ENCODE assay signal across 23 cellular contexts in genomic region chr11:120035756-120036155, GRCh38.
"Had no signal": no experiment of that assay in that cellular context is flagged by ENCODE, and none has a peak within 500 bp of the region (broad histone marks: within the 10 kb centered on the region; RNA-seq: fewer than 3 reads in every experiment).

No MANE protein-coding gene starts in this region.

- H3K9me3 Mint-ChIP-seq: activated CD4-positive, alpha-beta memory T cell treated with anti-CD3 and anti-CD28 coated beads for 36 hours; activated CD4-positive, alpha-beta T cell treated with anti-CD3 and anti-CD28 coated beads, Interleukin-2, amount 10 ng/mL, durations not matched to agents 24 days and 14 days; activated naive CD4-positive, alpha-beta T cell treated with anti-CD3 and anti-CD28 coated beads, Interleukin-2, amount 50 U/mL, for 72 hours; activated T-cell treated with anti-CD3 and anti-CD28 coated beads, Interleukin-2, amount 50 U/mL, for 72 hours; T-helper 1 cell treated with Interleukin-12 subunit alpha and Interleukin-12 subunit beta and Interleukin-4 antibody, amounts not matched to agents 30 μg/mL and 1 μg/mL, for 36 hours had no signal

- ATAC-seq: activated naive CD4-positive, alpha-beta T cell treated with anti-CD3 and anti-CD28 coated beads, Interleukin-2, amount 50 U/mL, for 72 hours; activated T-cell treated with anti-CD3 and anti-CD28 coated beads, Interleukin-2, amount 50 U/mL, for 72 hours; left cardiac atrium; right lobe of liver had no signal

- DNase-seq: activated CD4-positive, alpha-beta memory T cell treated with anti-CD3 and anti-CD28 coated beads for 36 hours; activated CD4-positive, alpha-beta T cell treated with anti-CD3 and anti-CD28 coated beads, Interleukin-2, amount 10 ng/mL, durations not matched to agents 24 days and 14 days; activated CD4-positive, CD25-positive, alpha-beta regulatory T cell treated with anti-CD3 and anti-CD28 coated beads, Interleukin-2, amount 50 U/mL, for 72 hours; activated naive CD4-positive, alpha-beta T cell; activated T-cell treated with anti-CD3 and anti-CD28 coated beads for 4 hours; activated T-cell treated with anti-CD3 and anti-CD28 coated beads, Interleukin-2, amount 50 U/mL, for 72 hours; effector CD4-positive, alpha-beta T cell; esophagus squamous epithelium; foreskin melanocyte; left cardiac atrium; mammary epithelial cell; right lobe of liver; stimulated activated CD4-positive, alpha-beta T cell treated with anti-CD3 and anti-CD28 coated beads, Interleukin-2, amount 100 ng/mL, for 48 hours; stimulated activated naive CD4-positive, alpha-beta T cell treated with Interleukin-2 at 50 U/mL for 16 hours; SW 1271; T-helper 9 cell had no signal

- H3K4me1 Mint-ChIP-seq: activated CD4-positive, alpha-beta T cell treated with anti-CD3 and anti-CD28 coated beads, Interleukin-2, amount 10 ng/mL, durations not matched to agents 24 days and 14 days had no signal

- H3K27ac Mint-ChIP-seq: activated CD4-positive, alpha-beta memory T cell treated with anti-CD3 and anti-CD28 coated beads for 36 hours; activated CD4-positive, alpha-beta T cell treated with anti-CD3 and anti-CD28 coated beads, Interleukin-2, amount 10 ng/mL, durations not matched to agents 24 days and 14 days; activated naive CD4-positive, alpha-beta T cell treated with anti-CD3 and anti-CD28 coated beads, Interleukin-2, amount 50 U/mL, for 72 hours; activated T-cell treated with anti-CD3 and anti-CD28 coated beads, Interleukin-2, amount 50 U/mL, for 72 hours; T-helper 1 cell treated with Interleukin-12 subunit alpha and Interleukin-12 subunit beta and Interleukin-4 antibody, amounts not matched to agents 30 μg/mL and 1 μg/mL, for 36 hours; type B pancreatic cell had no signal

- H3K27ac ChIP-seq: epithelial cell of prostate, esophagus squamous epithelium, right lobe of liver, thoracic aorta, vagina, WERI-Rb-1 had no signal

- H3K27me3 ChIP-seq: right lobe of liver, vagina had no signal

- H3K9me3 ChIP-seq: right lobe of liver, vagina had no signal

- H3K4me3 ChIP-seq: esophagus squamous epithelium, right lobe of liver, thoracic aorta, vagina had no signal

- H3K36me3 ChIP-seq: esophagus squamous epithelium, right lobe of liver, thoracic aorta, vagina, WERI-Rb-1 had no signal

- H3K27me3 Mint-ChIP-seq: activated CD4-positive, alpha-beta T cell treated with anti-CD3 and anti-CD28 coated beads, Interleukin-2, amount 10 ng/mL, durations not matched to agents 24 days and 14 days had no signal

- H3K4me1 ChIP-seq: esophagus squamous epithelium, right lobe of liver, vagina had no signal

- H3K4me3 Mint-ChIP-seq: activated CD4-positive, alpha-beta memory T cell treated with anti-CD3 and anti-CD28 coated beads for 36 hours; activated CD4-positive, alpha-beta T cell treated with anti-CD3 and anti-CD28 coated beads, Interleukin-2, amount 10 ng/mL, durations not matched to agents 24 days and 14 days; activated T-cell treated with anti-CD3 and anti-CD28 coated beads, Interleukin-2, amount 50 U/mL, for 72 hours; T-helper 1 cell treated with Interleukin-12 subunit alpha and Interleukin-12 subunit beta and Interleukin-4 antibody, amounts not matched to agents 30 μg/mL and 1 μg/mL, for 36 hours; type B pancreatic cell had no signal
